ENCODE assay signal across 18 cellular contexts in the genomic region with DNA sequence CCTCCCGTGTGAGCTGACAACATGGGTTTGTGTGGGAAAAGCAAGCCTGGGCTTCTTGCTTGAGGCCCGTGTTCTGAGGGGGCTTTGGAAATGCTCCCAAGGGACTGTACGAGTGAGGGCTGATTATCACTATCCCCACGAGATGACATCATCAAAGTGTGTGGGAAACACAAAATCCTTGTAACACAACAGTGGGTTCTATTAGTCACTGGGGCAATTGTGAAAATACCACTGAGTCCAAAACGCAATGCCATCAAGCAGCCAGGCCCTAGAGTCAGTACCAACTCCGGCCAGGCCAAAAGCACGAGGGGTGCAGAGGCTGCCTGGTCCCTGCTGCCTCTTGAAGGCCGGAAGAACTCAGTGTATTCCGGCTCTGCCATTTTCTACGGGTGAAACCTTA. TPM values are rescaled to one million over a fixed set of nuclear protein-coding genes. Genes with fewer than 3 reads are reported as not detected.
DNase-seq lines count a peak whose midpoint lies in the region; TF ChIP-seq lines count a peak whose summit lies in the region.
"Had no signal": no experiment of that assay in that cellular context is flagged by ENCODE, and none has a peak within 500 bp of the region (broad histone marks: within the 10 kb centered on the region; RNA-seq: fewer than 3 reads in every experiment).

No MANE protein-coding gene starts in this region.

- H3K36me3 ChIP-seq in left ventricle myocardium inferior (peaks cover 26% of the 10 kb centered on the region), tibial nerve (peaks cover 0 to 29% (median 8%) of the 10 kb centered on the region in 3 donors)
- H3K36me3 ChIP-seq: ovary had no signal

- H3K27me3 ChIP-seq in left ventricle myocardium inferior (ENCODE audit: low read depth) (no peaks in the 10 kb centered on the region), tibial nerve (no peaks in the 10 kb centered on the region)
- H3K27me3 ChIP-seq: heart right ventricle, ovary, Peyer's patch had no signal

- H3K27ac Mint-ChIP-seq in brain = peak overlapping the region; percentile 47 to 85 (median 81)
- H3K27ac Mint-ChIP-seq: T-helper 2 cell treated with Interferon-gamma antibody and Interleukin-4, amounts not matched to agents 5 μg/mL and 100 μg/mL, for 36 hours had no signal

- WGBS in tibial nerve, 2 donors = 48 to 55% methylated on average over 10 of the region's 10 CpGs

- DNase-seq in left ventricle myocardium inferior (no peak), cardiac septum (ENCODE audit: low spot score) (no peak), iris pigment epithelial cell (ENCODE audit: low read depth) (peak; percentile 72), tibial nerve (ENCODE audit: low spot score in 2 of 2) (no peak), CD1c-positive myeloid dendritic cell (ENCODE audit: extremely low spot score) (no peak), activated gamma-delta T cell (lab: John Stamatoyannopoulos, UW) (no peak), germinal center (ENCODE audit: low spot score) (no peak)
- DNase-seq: activated naive CD8-positive, alpha-beta T cell treated with anti-CD3 and anti-CD28 coated beads, Interleukin-2, amount 10 ng/mL, durations not matched to agents 7 days and 5 days; DMS79 treated with DMSO at 0.1 percent for 48 hours; heart right ventricle; NCI-H1092 treated with DMSO at 0.1 percent for 48 hours; NCI-H524; ovary; Peyer's patch; stimulated activated CD4-positive, alpha-beta T cell treated with anti-CD3 and anti-CD28 coated beads, Interleukin-1b, Interleukin-23, amount 100 ng/mL, for 48 hours had no signal

- H3K9me3 Mint-ChIP-seq in brain = no peaks in the 10 kb centered on the region
- H3K9me3 Mint-ChIP-seq: activated naive CD8-positive, alpha-beta T cell treated with anti-CD3 and anti-CD28 coated beads, Interleukin-2, amount 10 ng/mL, durations not matched to agents 7 days and 5 days; GM23338; T-helper 2 cell treated with Interferon-gamma antibody and Interleukin-4, amounts not matched to agents 5 μg/mL and 100 μg/mL, for 36 hours had no signal

- no peaks in the 10 kb centered on the region for H3K9me3 ChIP-seq in left ventricle myocardium inferior (replicated peaks)
- no peaks in the 10 kb centered on the region for H3K9me3 ChIP-seq in tibial nerve
- H3K9me3 ChIP-seq: heart right ventricle, ovary, Peyer's patch had no signal

- no peak overlapping the region for H3K4me3 Mint-ChIP-seq in brain
- H3K4me3 Mint-ChIP-seq: activated naive CD8-positive, alpha-beta T cell treated with anti-CD3 and anti-CD28 coated beads, Interleukin-2, amount 10 ng/mL, durations not matched to agents 7 days and 5 days; GM23338; T-helper 2 cell treated with Interferon-gamma antibody and Interleukin-4, amounts not matched to agents 5 μg/mL and 100 μg/mL, for 36 hours had no signal

- TF ChIP-seq POLR2A in tibial nerve (IDR thresholded peaks at IDR 0.05) = no peak

- H3K36me3 Mint-ChIP-seq in brain = peaks cover 37% of the 10 kb centered on the region

- peak overlapping the region; percentile 0 for H3K27ac ChIP-seq in left ventricle myocardium inferior (replicated peaks)
- H3K27ac ChIP-seq in tibial nerve = peak overlapping the region in 3 of 4 donors; percentile 5 to 86 (median 72)
- H3K27ac ChIP-seq: ovary had no signal

- H3K27me3 Mint-ChIP-seq in brain = peaks cover 3% of the 10 kb centered on the region
- H3K27me3 Mint-ChIP-seq: activated naive CD8-positive, alpha-beta T cell treated with anti-CD3 and anti-CD28 coated beads, Interleukin-2, amount 10 ng/mL, durations not matched to agents 7 days and 5 days had no signal

- intact Hi-C loops in left ventricle myocardium inferior (cut with micrococcal nuclease) = no loop called here
- intact Hi-C loops in cardiac septum (cut with DNase I) = no loop called here

- no peak overlapping the region for H3K4me3 ChIP-seq in left ventricle myocardium inferior
- no peak overlapping the region for H3K4me3 ChIP-seq in tibial nerve
- H3K4me3 ChIP-seq: GM23338, heart right ventricle, ovary, Peyer's patch had no signal

- no peak for TF ChIP-seq EP300 in tibial nerve (IDR thresholded peaks at IDR 0.05)

- H3K4me1 ChIP-seq in left ventricle myocardium inferior (peaks cover 65% of the 10 kb centered on the region), tibial nerve (peaks cover 0 to 69% (median 32%) of the 10 kb centered on the region in 4 donors)

- peaks cover 65% of the 10 kb centered on the region for H3K4me1 Mint-ChIP-seq in brain

- TF ChIP-seq CTCF in left ventricle myocardium inferior (IDR thresholded peaks at IDR 0.05; ENCODE audit: borderline replicate concordance) (no peak), brain (conservative IDR thresholded peaks at IDR 0.05) (no peak), tibial nerve (IDR thresholded peaks at IDR 0.05) (no peak)

RNA-seq across cellular contexts. Expression of a gene that starts 29.6 kb away (rescaled TPM):
- total RNA-seq in left ventricle myocardium inferior (6.1 TPM), cardiac septum (2.7 TPM), tibial nerve (10 to 100 TPM; 67.5 to 95.0 (median 77.4) TPM)
- polyA plus RNA-seq in brain (ENCODE audit: insufficient read depth, low read depth, low replicate concordance) = 43.6 TPM

RNA-seq across cellular contexts. Expression of a gene that starts 34.3 kb away (rescaled TPM):
- 54.8 TPM for total RNA-seq in left ventricle myocardium inferior
- 49.0 TPM for total RNA-seq in cardiac septum
- 183 TPM for polyA plus RNA-seq in brain (ENCODE audit: insufficient read depth, low read depth, low replicate concordance)
- 100 to 1,000 TPM in 2 of 4 donors, 10 to 100 TPM in 2; 75.4 to 129 (median 95.6) TPM for total RNA-seq in tibial nerve

RNA-seq across cellular contexts. Expression of a gene that starts 39.0 kb away (rescaled TPM):
- total RNA-seq in left ventricle myocardium inferior = 2.5 TPM
- total RNA-seq in cardiac septum = 2.4 TPM
- polyA plus RNA-seq in brain (ENCODE audit: insufficient read depth, low read depth, low replicate concordance) = 4.6 TPM
- 10 to 100 TPM in 3 of 4 donors, 1 to 10 TPM in 1; 8.3 to 16.7 (median 13.9) TPM for total RNA-seq in tibial nerve

RNA-seq across cellular contexts. Expression of a gene that starts 40.0 kb away (rescaled TPM):
- total RNA-seq in left ventricle myocardium inferior = 590 TPM
- 414 TPM for total RNA-seq in cardiac septum
- 691 TPM for polyA plus RNA-seq in brain (ENCODE audit: insufficient read depth, low read depth, low replicate concordance)
- 100 to 1,000 TPM; 184 to 350 (median 216) TPM for total RNA-seq in tibial nerve
